In genomic region chr12:40834321-40834720, GRCh38 we compare ENCODE assay signal across 24 cellular contexts.
"Had no signal": no experiment of that assay in that cellular context is flagged by ENCODE, and none has a peak within 500 bp of the region (broad histone marks: within the 10 kb centered on the region; RNA-seq: fewer than 3 reads in every experiment).

No MANE protein-coding gene starts in this region.

- H3K27ac Mint-ChIP-seq: activated B cell treated with CpG ODN at 0.5 μM for 24 hours; activated CD4-positive, alpha-beta T cell treated with anti-CD3 and anti-CD28 coated beads, Interleukin-2, amount 10 ng/mL, durations not matched to agents 24 days and 14 days; activated naive CD4-positive, alpha-beta T cell treated with anti-CD3 and anti-CD28 coated beads, Interleukin-2, amount 50 U/mL, for 72 hours; activated naive CD8-positive, alpha-beta T cell treated with anti-CD3 and anti-CD28 coated beads, Interleukin-2, amount 50 U/mL, for 24 hours; T-helper 17 cell had no signal

- H3K4me1 ChIP-seq: ascending aorta, body of pancreas had no signal

- H3K9me3 Mint-ChIP-seq: activated B cell treated with CpG ODN at 0.5 μM for 24 hours; activated CD4-positive, alpha-beta T cell treated with anti-CD3 and anti-CD28 coated beads, Interleukin-2, amount 10 ng/mL, durations not matched to agents 24 days and 14 days had no signal

- H3K4me3 Mint-ChIP-seq: activated B cell treated with CpG ODN at 0.5 μM for 24 hours; activated CD4-positive, alpha-beta T cell treated with anti-CD3 and anti-CD28 coated beads, Interleukin-2, amount 10 ng/mL, durations not matched to agents 24 days and 14 days; activated naive CD8-positive, alpha-beta T cell treated with anti-CD3 and anti-CD28 coated beads, Interleukin-2, amount 50 U/mL, for 24 hours; activated T-cell treated with anti-CD3 and anti-CD28 coated beads, Interleukin-2, amount 50 U/mL, for 4 hours; T-helper 17 cell had no signal

- H3K36me3 ChIP-seq: ascending aorta had no signal

- H3K4me3 ChIP-seq: ascending aorta, body of pancreas, SK-N-MC had no signal

- ATAC-seq: activated naive CD4-positive, alpha-beta T cell treated with anti-CD3 and anti-CD28 coated beads, Interleukin-2, amount 50 U/mL, for 72 hours; activated naive CD8-positive, alpha-beta T cell treated with anti-CD3 and anti-CD28 coated beads, Interleukin-2, amount 50 U/mL, for 24 hours; activated T-cell treated with anti-CD3 and anti-CD28 coated beads, Interleukin-2, amount 50 U/mL, for 4 hours; body of pancreas; T-helper 17 cell had no signal

- H3K27me3 ChIP-seq: ascending aorta, body of pancreas had no signal

- H3K9me3 ChIP-seq: ascending aorta, body of pancreas had no signal

- DNase-seq: activated B cell treated with CpG ODN at 0.5 μM for 24 hours; activated CD4-positive, alpha-beta T cell treated with anti-CD3 and anti-CD28 coated beads for 1 hour; activated CD4-positive, alpha-beta T cell treated with anti-CD3 and anti-CD28 coated beads, Interleukin-2, amount 10 ng/mL, durations not matched to agents 24 days and 14 days; activated CD4-positive, alpha-beta T cell treated with anti-CD3 and anti-CD28 coated beads, Interleukin-2, amount 50 U/mL, for 48 hours; activated CD8-positive, alpha-beta memory T cell treated with anti-CD3 and anti-CD28 coated beads for 24 hours; activated effector memory CD4-positive, alpha-beta T cell treated with anti-CD3 and anti-CD28 coated beads, Interleukin-2, amount 50 U/mL, for 16 hours; activated naive CD4-positive, alpha-beta T cell treated with Interleukin-2 at 50 U/mL for 16 hours; activated naive CD8-positive, alpha-beta T cell treated with anti-CD3 and anti-CD28 coated beads, Interleukin-2, amount 50 U/mL, for 24 hours; activated T-cell treated with anti-CD3 and anti-CD28 coated beads, Interleukin-2, amount 50 U/mL, for 4 hours; amniotic stem cell; body of pancreas; central memory CD4-positive, alpha-beta T cell; KG1; NCI-H1092; NCI-H1417; NCI-H2029 treated with DMSO at 0.1 percent for 48 hours; NCI-H526; SIG-M5; SW 1271; T-helper 17 cell; T-helper 9 cell had no signal

- H3K27me3 Mint-ChIP-seq: activated B cell treated with CpG ODN at 0.5 μM for 24 hours; activated CD4-positive, alpha-beta T cell treated with anti-CD3 and anti-CD28 coated beads, Interleukin-2, amount 10 ng/mL, durations not matched to agents 24 days and 14 days; activated naive CD8-positive, alpha-beta T cell treated with anti-CD3 and anti-CD28 coated beads, Interleukin-2, amount 50 U/mL, for 24 hours; T-helper 17 cell had no signal

- H3K4me1 Mint-ChIP-seq: activated B cell treated with CpG ODN at 0.5 μM for 24 hours; activated CD4-positive, alpha-beta T cell treated with anti-CD3 and anti-CD28 coated beads, Interleukin-2, amount 10 ng/mL, durations not matched to agents 24 days and 14 days; activated naive CD8-positive, alpha-beta T cell treated with anti-CD3 and anti-CD28 coated beads, Interleukin-2, amount 50 U/mL, for 24 hours; T-helper 17 cell had no signal

- H3K36me3 Mint-ChIP-seq: activated naive CD4-positive, alpha-beta T cell treated with anti-CD3 and anti-CD28 coated beads, Interleukin-2, amount 50 U/mL, for 72 hours had no signal
